Comparison of ENCODE assay signal across 8 cellular contexts in genomic region chr5:125835293-125836172, GRCh38.
DNase-seq lines count a peak whose midpoint lies in the region; ATAC-seq, FAIRE-seq and TF ChIP-seq lines count a peak whose summit lies in the region.

No MANE protein-coding gene starts in this region.

- no peak overlapping the region for H3K27ac ChIP-seq in astrocyte (ENCODE audit: low read depth, low read length)

- no peak overlapping the region for H3K9ac ChIP-seq in astrocyte (ENCODE audit: low read length)

- peak overlapping the region; percentile 48 for H3K4me2 ChIP-seq in astrocyte (ENCODE audit: low read length)

- no peaks in the 10 kb centered on the region for H3K9me3 Mint-ChIP-seq in astrocyte (ENCODE audit: unreplicated experiment)
- H3K9me3 Mint-ChIP-seq in stimulated activated naive B cell treated with anti-CD40 and anti-IgM and Interleukin-4, amounts not matched to agents 10 μg/mL and 1 μg/mL and 100 μg/mL, for 72 hours, result peaks cover 2 to 7% of the 10 kb centered on the region in 2 donors

- intact Hi-C loops in Right ventricle myocardium inferior (cut with DNase I) (no loop called here), cardiac septum (cut with DNase I) (loop anchor here (10.0 kb wide), 1 partner anchor 1091 kb away; the partner anchor contains the start of gene ZNF608)

- H3K79me2 ChIP-seq in astrocyte (ENCODE audit: insufficient read depth, low read length), result no peaks in the 10 kb centered on the region

- ATAC-seq in Right ventricle myocardium inferior (peak; percentile 73), HG03432 (IDR thresholded peaks at IDR 0.05; ENCODE audit: unreplicated experiment) (peak; percentile 77)
- ATAC-seq in stimulated activated naive B cell treated with anti-CD40 and anti-IgM and Interleukin-4, amounts not matched to agents 10 μg/mL and 1 μg/mL and 100 μg/mL, for 72 hours (replicated peaks), result peak; percentile 89 to 92

- H3K36me3 ChIP-seq in astrocyte (ENCODE audit: insufficient read depth, low read length), result no peaks in the 10 kb centered on the region

- H3K4me1 Mint-ChIP-seq in astrocyte (ENCODE audit: low read depth, unreplicated experiment), result peaks cover 5% of the 10 kb centered on the region
- peaks cover 4 to 8% of the 10 kb centered on the region in 2 donors for H3K4me1 Mint-ChIP-seq in stimulated activated naive B cell treated with anti-CD40 and anti-IgM and Interleukin-4, amounts not matched to agents 10 μg/mL and 1 μg/mL and 100 μg/mL, for 72 hours

- H3K36me3 Mint-ChIP-seq in astrocyte (ENCODE audit: low read depth, unreplicated experiment), result peaks cover 4% of the 10 kb centered on the region
- no peaks in the 10 kb centered on the region for H3K36me3 Mint-ChIP-seq in stimulated activated naive B cell treated with anti-CD40 and anti-IgM and Interleukin-4, amounts not matched to agents 10 μg/mL and 1 μg/mL and 100 μg/mL, for 72 hours

- H3K9me3 ChIP-seq in astrocyte (ENCODE audit: insufficient read depth, low read depth, low read length), result no peaks in the 10 kb centered on the region

- H3K27me3 ChIP-seq in astrocyte (ENCODE audit: insufficient read depth, low read length), result no peaks in the 10 kb centered on the region

- no peak overlapping the region for H3K4me3 ChIP-seq in astrocyte (ENCODE audit: insufficient read depth, low read depth, low read length)

- DNase-seq in Right ventricle myocardium inferior (ENCODE audit: missing footprints) (no peak), cardiac septum (ENCODE audit: low spot score) (no peak), astrocyte (ENCODE audit: low read depth) (peak; percentile 47), iPS DF 19.7 (ENCODE audit: low read depth, low spot score) (peak; percentile 47), NCI-H1436 treated with DMSO at 0.1 percent for 48 hours (lab: John Stamatoyannopoulos, UW) (no peak)
- peak; percentile 2 for DNase-seq in stimulated activated naive B cell treated with anti-CD40 and anti-IgM and Interleukin-4, amounts not matched to agents 10 μg/mL and 1 μg/mL and 100 μg/mL, for 72 hours
- no peak for DNase-seq in activated CD8-positive, alpha-beta memory T cell treated with anti-CD3 and anti-CD28 coated beads for 24 hours

- H3K4me1 ChIP-seq in astrocyte (ENCODE audit: insufficient read depth, low read length), result no peaks in the 10 kb centered on the region

- TF ChIP-seq CTCF in astrocyte (IDR thresholded peaks at IDR 0.05; ENCODE audit: insufficient read depth, low read depth, low read length), result peak; percentile 72

- H4K20me1 ChIP-seq in astrocyte (ENCODE audit: insufficient read depth, low read length), result no peaks in the 10 kb centered on the region

- no peak overlapping the region for H3K4me3 Mint-ChIP-seq in astrocyte (ENCODE audit: unreplicated experiment)
- H3K4me3 Mint-ChIP-seq in stimulated activated naive B cell treated with anti-CD40 and anti-IgM and Interleukin-4, amounts not matched to agents 10 μg/mL and 1 μg/mL and 100 μg/mL, for 72 hours, result no peak overlapping the region

- H2AFZ ChIP-seq in astrocyte (ENCODE audit: low read depth, low read length), result no peak overlapping the region

- no peaks in the 10 kb centered on the region for H3K27me3 Mint-ChIP-seq in astrocyte (ENCODE audit: low read depth, unreplicated experiment)
- peaks cover 10 to 12% of the 10 kb centered on the region in 2 donors for H3K27me3 Mint-ChIP-seq in stimulated activated naive B cell treated with anti-CD40 and anti-IgM and Interleukin-4, amounts not matched to agents 10 μg/mL and 1 μg/mL and 100 μg/mL, for 72 hours

- FAIRE-seq in astrocyte (lab: Jason Lieb, UNC), result no peak

- no peak overlapping the region for H3K27ac Mint-ChIP-seq in astrocyte (ENCODE audit: unreplicated experiment)
- no peak overlapping the region for H3K27ac Mint-ChIP-seq in stimulated activated naive B cell treated with anti-CD40 and anti-IgM and Interleukin-4, amounts not matched to agents 10 μg/mL and 1 μg/mL and 100 μg/mL, for 72 hours

Comparison
In these comparisons a context has a peak if more than half of its experiments do, and no peak if none do; other contexts are left out.
1. DNase-seq: peak in astrocyte (single experiment), iPS DF 19.7 (single experiment) and stimulated activated naive B cell treated with anti-CD40 and anti-IgM and Interleukin-4, amounts not matched to agents 10 μg/mL and 1 μg/mL and 100 μg/mL, for 72 hours (single experiment); none in Right ventricle myocardium inferior (single experiment), cardiac septum (single experiment), NCI-H1436 treated with DMSO at 0.1 percent for 48 hours (single experiment) and activated CD8-positive, alpha-beta memory T cell treated with anti-CD3 and anti-CD28 coated beads for 24 hours (single experiment).
2. Peak in every context shown above with its lines, with median percentiles within 50 percentile points of each other: ATAC-seq.